Comparison of ENCODE assay signal across 8 cellular contexts in the genomic region with DNA sequence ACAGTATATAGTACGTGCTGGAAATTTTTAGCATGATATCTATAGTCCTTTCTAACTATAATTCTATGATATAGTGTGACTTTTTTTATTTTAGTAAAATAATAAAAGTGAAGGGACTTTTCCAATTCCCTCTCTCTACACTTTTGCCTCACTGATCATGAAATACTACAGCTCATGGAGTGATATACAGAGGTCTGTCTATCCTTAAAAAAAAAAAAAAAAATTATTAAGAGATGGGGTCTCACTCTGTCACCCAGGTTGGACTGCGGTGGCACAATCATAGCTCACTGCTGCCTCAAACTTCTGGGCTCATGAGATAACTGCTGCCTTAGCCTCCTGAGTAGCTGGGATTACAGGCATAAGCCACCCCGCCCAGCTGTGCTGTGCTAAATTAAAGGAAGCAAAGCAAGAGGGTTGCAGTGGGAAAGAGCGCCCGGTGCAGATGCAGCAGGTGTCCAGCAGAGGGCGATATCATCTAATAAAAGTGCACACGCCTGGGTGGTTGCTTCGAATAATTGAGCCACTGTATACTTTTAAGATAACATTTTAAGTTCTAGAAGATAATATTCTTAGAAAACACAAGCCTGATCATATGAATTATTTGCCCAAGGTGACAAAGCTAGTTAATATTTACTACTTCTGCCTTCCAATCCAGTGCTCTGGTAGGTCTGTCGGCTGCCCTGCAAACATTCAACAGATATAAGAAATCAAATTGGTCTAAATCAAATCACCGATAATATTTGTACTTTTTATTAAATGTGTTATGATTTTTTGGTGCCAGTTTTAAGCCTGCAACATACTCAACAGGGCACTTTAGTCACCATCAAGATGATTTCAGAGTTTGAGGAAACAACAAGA.
DNase-seq lines count a peak whose midpoint lies in the region; ATAC-seq, FAIRE-seq and TF ChIP-seq lines count a peak whose summit lies in the region.

No MANE protein-coding gene starts in this region.

- POLR2A ChIA-PET in RWPE1 (lab: Yijun Ruan, JAX; ENCODE audit: low non-redundant PET), result interaction anchor here (0.6 to 0.7 kb wide), 2 partner anchors 320 to 323 kb away, joined by 3 to 4 read pairs; no protein-coding TSS in a partner anchor

- H3K27ac ChIP-seq in RWPE1, result no peak overlapping the region

- no peak for TF ChIP-seq EP300 in Ishikawa (IDR thresholded peaks at IDR 0.05; ENCODE audit: borderline replicate concordance)

- DNase-seq in DMS153 (lab: John Stamatoyannopoulos, UW) (peak; percentile 27), RWPE1 (ENCODE audit: low spot score) (peak; percentile 68), germinal center (ENCODE audit: low spot score) (peak; percentile 41), pons (ENCODE audit: low spot score) (peak; percentile 49), urothelium cell line (ENCODE audit: low spot score) (peak; percentile 55)
- DNase-seq in activated effector memory CD4-positive, alpha-beta T cell treated with anti-CD3 and anti-CD28 coated beads, Interleukin-2, amount 50 U/mL, for 16 hours, result peak; percentile 79

- peak; percentile 73 for ATAC-seq in GM21526 (IDR thresholded peaks at IDR 0.05; ENCODE audit: low FRiP score, unreplicated experiment)

- peak; percentile 93 for TF ChIP-seq CTCF in RWPE1 (conservative IDR thresholded peaks at IDR 0.05; ENCODE audit: low read depth)

- peak; percentile 94 for TF ChIP-seq RAD21 in Ishikawa (IDR thresholded peaks at IDR 0.05; ENCODE audit: low read depth)

- FAIRE-seq in urothelium cell line (lab: Jason Lieb, UNC), result no peak

- CTCF ChIA-PET in RWPE1 (lab: Yijun Ruan, JAX), result interaction anchor here (0.6 to 4.7 kb wide), 16 partner anchors 16 to 976 kb away, joined by 3 to 32 read pairs (median 4); a partner anchor contains a TSS

TF ChIP-seq in Ishikawa, 13 proteins besides CTCF, POLR2A, EP300 and RAD21:
- TF ChIP-seq FOXM1 (IDR thresholded peaks at IDR 0.05; ENCODE audit: borderline replicate concordance, low read depth), result no peak
- TF ChIP-seq CREB1 (IDR thresholded peaks at IDR 0.05; ENCODE audit: low read depth), result no peak
- no peak for TF ChIP-seq ZBTB7A (IDR thresholded peaks at IDR 0.05; ENCODE audit: low read depth)
- no peak for TF ChIP-seq YY1 (IDR thresholded peaks at IDR 0.05; ENCODE audit: low read depth)
- TF ChIP-seq NFIC (IDR thresholded peaks at IDR 0.05), result no peak
- no peak for TF ChIP-seq EGR1 (IDR thresholded peaks at IDR 0.05)
- no peak for TF ChIP-seq TCF12 (IDR thresholded peaks at IDR 0.05; ENCODE audit: low read depth)
- TF ChIP-seq CEBPB (IDR thresholded peaks at IDR 0.05), result no peak
- TF ChIP-seq TAF1 (IDR thresholded peaks at IDR 0.05; ENCODE audit: low read depth), result no peak
- TF ChIP-seq TEAD4 (IDR thresholded peaks at IDR 0.05), result no peak
- TF ChIP-seq, protein P1, sequence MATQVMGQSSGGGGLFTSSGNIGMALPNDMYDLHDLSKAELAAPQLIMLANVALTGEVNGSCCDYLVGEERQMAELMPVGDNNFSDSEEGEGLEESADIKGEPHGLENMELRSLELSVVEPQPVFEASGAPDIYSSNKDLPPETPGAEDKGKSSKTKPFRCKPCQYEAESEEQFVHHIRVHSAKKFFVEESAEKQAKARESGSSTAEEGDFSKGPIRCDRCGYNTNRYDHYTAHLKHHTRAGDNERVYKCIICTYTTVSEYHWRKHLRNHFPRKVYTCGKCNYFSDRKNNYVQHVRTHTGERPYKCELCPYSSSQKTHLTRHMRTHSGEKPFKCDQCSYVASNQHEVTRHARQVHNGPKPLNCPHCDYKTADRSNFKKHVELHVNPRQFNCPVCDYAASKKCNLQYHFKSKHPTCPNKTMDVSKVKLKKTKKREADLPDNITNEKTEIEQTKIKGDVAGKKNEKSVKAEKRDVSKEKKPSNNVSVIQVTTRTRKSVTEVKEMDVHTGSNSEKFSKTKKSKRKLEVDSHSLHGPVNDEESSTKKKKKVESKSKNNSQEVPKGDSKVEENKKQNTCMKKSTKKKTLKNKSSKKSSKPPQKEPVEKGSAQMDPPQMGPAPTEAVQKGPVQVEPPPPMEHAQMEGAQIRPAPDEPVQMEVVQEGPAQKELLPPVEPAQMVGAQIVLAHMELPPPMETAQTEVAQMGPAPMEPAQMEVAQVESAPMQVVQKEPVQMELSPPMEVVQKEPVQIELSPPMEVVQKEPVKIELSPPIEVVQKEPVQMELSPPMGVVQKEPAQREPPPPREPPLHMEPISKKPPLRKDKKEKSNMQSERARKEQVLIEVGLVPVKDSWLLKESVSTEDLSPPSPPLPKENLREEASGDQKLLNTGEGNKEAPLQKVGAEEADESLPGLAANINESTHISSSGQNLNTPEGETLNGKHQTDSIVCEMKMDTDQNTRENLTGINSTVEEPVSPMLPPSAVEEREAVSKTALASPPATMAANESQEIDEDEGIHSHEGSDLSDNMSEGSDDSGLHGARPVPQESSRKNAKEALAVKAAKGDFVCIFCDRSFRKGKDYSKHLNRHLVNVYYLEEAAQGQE (IDR thresholded peaks at IDR 0.05; ENCODE audit: low read depth), result no peak
- TF ChIP-seq, protein P2, sequence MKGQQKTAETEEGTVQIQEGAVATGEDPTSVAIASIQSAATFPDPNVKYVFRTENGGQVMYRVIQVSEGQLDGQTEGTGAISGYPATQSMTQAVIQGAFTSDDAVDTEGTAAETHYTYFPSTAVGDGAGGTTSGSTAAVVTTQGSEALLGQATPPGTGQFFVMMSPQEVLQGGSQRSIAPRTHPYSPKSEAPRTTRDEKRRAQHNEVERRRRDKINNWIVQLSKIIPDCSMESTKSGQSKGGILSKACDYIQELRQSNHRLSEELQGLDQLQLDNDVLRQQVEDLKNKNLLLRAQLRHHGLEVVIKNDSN (IDR thresholded peaks at IDR 0.05), result no peak
- TF ChIP-seq, protein P3, sequence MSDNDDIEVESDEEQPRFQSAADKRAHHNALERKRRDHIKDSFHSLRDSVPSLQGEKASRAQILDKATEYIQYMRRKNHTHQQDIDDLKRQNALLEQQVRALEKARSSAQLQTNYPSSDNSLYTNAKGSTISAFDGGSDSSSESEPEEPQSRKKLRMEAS (IDR thresholded peaks at IDR 0.05), result no peak

Comparison
In these comparisons a context has a peak if more than half of its experiments do, and no peak if none do; other contexts are left out.
1. DNase-seq: peak in every context shown above with its lines; median percentile 79 in activated effector memory CD4-positive, alpha-beta T cell treated with anti-CD3 and anti-CD28 coated beads, Interleukin-2, amount 50 U/mL, for 16 hours; 68 in RWPE1; 55 in urothelium cell line; 49 in pons; 41 in germinal center; 27 in DMS153.